In the genomic region with DNA sequence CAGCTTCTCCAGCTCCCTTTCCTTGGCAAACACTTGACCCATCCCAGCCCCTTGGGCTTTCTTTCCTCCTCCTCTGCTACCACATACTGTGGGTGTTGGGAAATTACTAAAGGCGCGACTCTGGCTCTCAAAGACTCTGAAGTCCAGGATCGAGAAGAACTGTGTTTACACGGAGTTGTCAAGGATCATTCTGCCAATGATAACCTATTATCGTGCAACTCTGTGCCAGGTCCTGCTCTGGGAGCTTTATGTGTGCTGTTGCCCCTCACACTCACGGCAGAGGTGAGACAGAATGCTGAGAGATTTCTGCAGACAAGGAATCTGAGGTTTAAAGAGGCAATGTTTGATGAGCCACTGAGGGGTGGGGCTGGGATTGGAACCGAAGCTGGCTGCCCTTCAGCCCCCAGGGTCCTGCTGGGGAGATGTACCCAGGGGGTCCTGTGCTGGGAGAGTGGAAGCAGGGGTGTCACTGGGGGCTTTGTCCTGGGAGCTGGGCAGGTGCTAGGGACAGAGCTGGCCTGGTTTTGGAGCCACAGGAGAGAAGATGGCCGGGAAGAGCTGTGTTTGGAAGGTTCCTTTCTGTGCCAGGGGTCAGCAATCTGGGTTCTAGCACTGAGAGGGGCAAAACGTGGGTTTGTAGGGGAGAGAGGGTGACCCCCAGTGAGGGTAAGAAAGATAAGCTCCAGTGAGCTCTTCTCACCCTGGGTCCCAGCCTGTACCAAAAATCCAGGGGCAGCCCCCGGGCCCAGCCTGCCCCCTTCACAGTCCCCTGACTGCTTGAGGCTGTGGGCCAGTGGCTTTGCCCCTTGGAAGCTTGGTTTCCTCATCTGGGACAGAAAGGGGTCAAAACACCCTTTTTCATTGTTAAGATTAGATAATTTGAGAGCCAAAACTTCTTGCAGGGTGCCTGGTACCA, we compare ENCODE assay signal across 9 cellular contexts.
DNase-seq lines count a peak whose midpoint lies in the region; ATAC-seq, FAIRE-seq and TF ChIP-seq lines count a peak whose summit lies in the region.
"Had no signal": no experiment of that assay in that cellular context is flagged by ENCODE, and none has a peak within 500 bp of the region (broad histone marks: within the 10 kb centered on the region; RNA-seq: fewer than 3 reads in every experiment).

No MANE protein-coding gene starts in this region.

- peaks cover 6% of the 10 kb centered on the region; the same call in 1 of the 2 replicates for H4K20me1 ChIP-seq in GM12878 (ENCODE audit: control insufficient read depth, insufficient read depth)

- H3K27ac ChIP-seq in GM12878 (ENCODE audit: control insufficient read depth, insufficient read depth) (peak overlapping the region; percentile 89), mesodermal cell (ENCODE audit: low read depth, low read length, severe bottlenecking) (peak overlapping the region; percentile 70), uterus (peak overlapping the region; percentile 82 to 94)

- peak overlapping the region; percentile 30; the same call in 1 of the 2 replicates for H2AFZ ChIP-seq in GM12878 (ENCODE audit: control insufficient read depth, low read depth, low read length)

- H3K79me2 ChIP-seq in GM12878 (ENCODE audit: control insufficient read depth, insufficient read depth, low read length), result peaks cover 75% of the 10 kb centered on the region

- ATAC-seq in GM12878, result peak; percentile 7
- ATAC-seq in GM19397 (IDR thresholded peaks at IDR 0.05; ENCODE audit: unreplicated experiment), result no peak

- POLR2A ChIA-PET in GM12878 (lab: Charles Lee), result interaction anchor here (0.6 to 2.1 kb wide), 16 partner anchors 8 to 51 kb away, joined by 3 to 13 read pairs (median 4); no protein-coding TSS in a partner anchor

- peak overlapping the region; percentile 76 for H3K9ac ChIP-seq in GM12878 (ENCODE audit: control insufficient read depth, insufficient read depth, low read length)

- SMC1A ChIA-PET in GM12878 (lab: Charles Lee; ENCODE audit: uncharacterized antibody, unreplicated experiment), result interaction anchor here (0.7 to 14.8 kb wide), 13 partner anchors 8 to 105 kb away, joined by 3 to 179 read pairs (median 4); no protein-coding TSS in a partner anchor

- in situ Hi-C loops in GM12878 (cut with MboI), result no loop called here

- peak; percentile 41 for DNase-seq in activated naive CD4-positive, alpha-beta T cell treated with anti-CD3 and anti-CD28 coated beads for 36 hours
- DNase-seq in activated naive CD4-positive, alpha-beta T cell (lab: John Stamatoyannopoulos, UW), result no peak
- DNase-seq in GM12878 (ENCODE audit: low read depth, low spot score) (no peak), uterus (peak in 1 of 2 donors; percentile 14), NCI-H524 treated with DMSO at 0.1 percent for 48 hours (lab: John Stamatoyannopoulos, UW) (no peak), LoVo (ENCODE audit: low spot score) (no peak)
- DNase-seq: DMS153 had no signal

- RAD21 ChIA-PET in GM12878 (lab: Charles Lee; ENCODE audit: unreplicated experiment), result interaction anchor here (0.8 to 2.7 kb wide), 16 partner anchors 11 to 169 kb away, joined by 3 to 21 read pairs (median 6); no protein-coding TSS in a partner anchor

- TSS peak; percentile 79 for BruUV-seq in GM12878 (replicated peaks; lab: Mats Ljungman, UMichigan)

- H3K27me3 ChIP-seq in GM12878 (replicated peaks in 1 of 2; ENCODE audit: control insufficient read depth in 2 of 2, insufficient read depth in 2 of 2, low read length in 1 of 2) (no peaks in the 10 kb centered on the region), uterus (no peaks in the 10 kb centered on the region)

- H3K27ac Mint-ChIP-seq in activated naive CD4-positive, alpha-beta T cell treated with anti-CD3 and anti-CD28 coated beads for 36 hours, result peak overlapping the region; percentile 93

- no peaks in the 10 kb centered on the region; a peak in 1 of 4 replicates for H3K36me3 ChIP-seq in GM12878 (ENCODE audit: control insufficient read depth in 2 of 2, insufficient read depth in 2 of 2, low read length in 1 of 2)
- peaks cover 8% of the 10 kb centered on the region for H3K36me3 ChIP-seq in mesodermal cell (ENCODE audit: control insufficient read depth, insufficient read depth, low read length)
- H3K36me3 ChIP-seq in uterus, result no peaks in the 10 kb centered on the region

- TF ChIP-seq RAD21 in GM12878 (IDR thresholded peaks at IDR 0.05; ENCODE audit: insufficient read depth, low read depth, low read length), result no peak

- peak overlapping the region; percentile 51 for H3K4me3 ChIP-seq in GM12878
- no peak overlapping the region for H3K4me3 ChIP-seq in mesodermal cell (ENCODE audit: extremely low read depth, insufficient read depth, low read length, poor library complexity, severe bottlenecking)
- no peak overlapping the region for H3K4me3 ChIP-seq in uterus

- H3K27me3 Mint-ChIP-seq in activated naive CD4-positive, alpha-beta T cell treated with anti-CD3 and anti-CD28 coated beads for 36 hours (ENCODE audit: low read depth), result no peaks in the 10 kb centered on the region

- TF ChIP-seq CTCF in GM12878 (IDR thresholded peaks at IDR 0.05 in 2 of 3, conservative IDR thresholded peaks at IDR 0.05 in 1 of 3; ENCODE audit: control insufficient read depth in 2 of 3, extremely low read depth in 1 of 3, insufficient read depth in 1 of 3, low read depth in 3 of 3, low read length in 3 of 3) (no peak), uterus (IDR thresholded peaks at IDR 0.05) (no peak)

- H3K9me3 Mint-ChIP-seq in activated naive CD4-positive, alpha-beta T cell treated with anti-CD3 and anti-CD28 coated beads for 36 hours, result no peaks in the 10 kb centered on the region

- no peak for FAIRE-seq in GM12878 (lab: Jason Lieb, UNC)

- TF ChIP-seq POLR2A in GM12878 (IDR thresholded peaks at IDR 0.05; ENCODE audit: low read depth, low read length) (no peak; the same call in 1 of the 2 replicates), uterus (IDR thresholded peaks at IDR 0.05) (no peak)

- H3K9me3 ChIP-seq in GM12878 (replicated peaks; ENCODE audit: control insufficient read depth, insufficient read depth, low read length), result no peaks in the 10 kb centered on the region
- no peaks in the 10 kb centered on the region for H3K9me3 ChIP-seq in mesodermal cell (ENCODE audit: control insufficient read depth, low read length)
- H3K9me3 ChIP-seq in uterus, result no peaks in the 10 kb centered on the region

- TF ChIP-seq EP300 in GM12878 (IDR thresholded peaks at IDR 0.05; ENCODE audit: borderline replicate concordance in 1 of 2, control insufficient read depth in 1 of 2, low read depth in 2 of 2, low read length in 2 of 2), result no peak

- H3K4me1 Mint-ChIP-seq in activated naive CD4-positive, alpha-beta T cell treated with anti-CD3 and anti-CD28 coated beads for 36 hours (ENCODE audit: low read depth), result peaks cover 88% of the 10 kb centered on the region

- peaks cover 72% of the 10 kb centered on the region for H3K4me1 ChIP-seq in GM12878 (ENCODE audit: control insufficient read depth, insufficient read depth, low read length)
- H3K4me1 ChIP-seq in mesodermal cell (ENCODE audit: control insufficient read depth, insufficient read depth, low read length, poor library complexity, severe bottlenecking), result peaks cover 74% of the 10 kb centered on the region
- H3K4me1 ChIP-seq in uterus, result peaks cover 17 to 26% of the 10 kb centered on the region in 2 donors

- H3K4me2 ChIP-seq in GM12878 (ENCODE audit: control insufficient read depth, insufficient read depth), result peak overlapping the region; percentile 94

- CTCF ChIA-PET in activated naive CD4-positive, alpha-beta T cell treated with anti-CD3 and anti-CD28 coated beads for 36 hours (lab: Charles Lee), result interaction anchor here (1.2 to 2.2 kb wide), 3 partner anchors 12 to 33 kb away, joined by 3 to 8 read pairs (median 3); no protein-coding TSS in a partner anchor
- CTCF ChIA-PET in GM12878 (lab: Yijun Ruan, JAX), result interaction anchor here (0.6 to 2.1 kb wide), 10 partner anchors 14 to 105 kb away, joined by 3 to 8 read pairs (median 4); no protein-coding TSS in a partner anchor

- peaks cover 3% of the 10 kb centered on the region for H3K36me3 Mint-ChIP-seq in activated naive CD4-positive, alpha-beta T cell treated with anti-CD3 and anti-CD28 coated beads for 36 hours (ENCODE audit: low read depth)

- WGBS in GM12878 (ENCODE audit: insufficient coverage, insufficient replicate concordance, low lambda C conversion rate, missing lambda C conversion rate), result 4% methylated on average over 10 of the region's 10 CpGs
- WGBS in mesodermal cell (ENCODE audit: insufficient coverage in 2 of 2), 2 experiments, result 68 to 70% methylated on average over 8 to 9 of the region's 10 CpGs

- intact Hi-C loops in activated naive CD4-positive, alpha-beta T cell treated with anti-CD3 and anti-CD28 coated beads for 36 hours (cut with micrococcal nuclease), result loop anchor here (1.0 kb wide), 4 partner anchors 11 to 40 kb away; no protein-coding TSS in a partner anchor
- intact Hi-C loops in GM12878 (cut with micrococcal nuclease; ENCODE audit: unreplicated experiment), result loop anchor here (1.0 kb wide), 2 partner anchors 33 to 50 kb away; no protein-coding TSS in a partner anchor
- intact Hi-C loops in uterus (cut with DNase I; ENCODE audit: low total_unique reads), result no loop called here

- peak overlapping the region; percentile 79 for H3K4me3 Mint-ChIP-seq in activated naive CD4-positive, alpha-beta T cell treated with anti-CD3 and anti-CD28 coated beads for 36 hours

TF ChIP-seq in GM12878, 131 proteins besides CTCF, POLR2A, EP300 and RAD21:
- TF ChIP-seq SMAD1 (IDR thresholded peaks at IDR 0.05; ENCODE audit: low read depth, partially characterized antibody), result peak; percentile 29
- no peak for TF ChIP-seq PBX3 (IDR thresholded peaks at IDR 0.05; ENCODE audit: insufficient replicate concordance, low read depth, low read length)
- TF ChIP-seq HDGF (IDR thresholded peaks at IDR 0.05), result 0 out of 2 replicates have a peak, but pooled peaks have one; percentile 8
- peak; percentile 10; the same call in 1 of the 2 replicates for TF ChIP-seq POLR2AphosphoS5 (IDR thresholded peaks at IDR 0.05; ENCODE audit: low read length)
